Comparison of ENCODE assay signal across 14 cellular contexts in the genomic region with DNA sequence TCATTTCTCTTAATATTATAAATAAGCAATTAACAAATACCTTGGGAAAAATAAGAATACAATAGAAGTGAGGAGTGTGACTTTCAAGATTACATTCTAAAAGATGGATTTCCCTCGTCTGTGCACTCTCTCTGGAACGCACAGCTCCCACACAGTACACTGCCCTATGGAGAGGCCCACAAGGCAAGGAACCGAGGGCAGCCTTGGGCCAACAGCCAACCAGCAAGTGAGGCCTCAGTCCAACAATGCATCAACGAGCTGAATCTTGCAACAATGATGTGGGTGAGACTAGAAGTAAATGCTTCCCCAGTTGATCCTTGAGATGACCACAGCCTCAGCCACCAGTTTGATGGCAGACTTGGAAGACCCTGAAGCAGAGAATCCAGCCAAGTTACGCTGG. TPM values are rescaled to one million over a fixed set of nuclear protein-coding genes. Genes with fewer than 3 reads are reported as not detected.
DNase-seq lines count a peak whose midpoint lies in the region; ATAC-seq and TF ChIP-seq lines count a peak whose summit lies in the region.
"Had no signal": no experiment of that assay in that cellular context is flagged by ENCODE, and none has a peak within 500 bp of the region (broad histone marks: within the 10 kb centered on the region; RNA-seq: fewer than 3 reads in every experiment).

No MANE protein-coding gene starts in this region.

- POLR2A ChIA-PET in CD8-positive, alpha-beta T cell (lab: Charles Lee) = no interaction called here

- H3K9me3 ChIP-seq in CD8-positive, alpha-beta T cell (ENCODE audit: low read length) = no peaks in the 10 kb centered on the region
- no peaks in the 10 kb centered on the region for H3K9me3 ChIP-seq in adrenal gland (replicated peaks in 1 of 3)

- peaks cover 46% of the 10 kb centered on the region for H3K36me3 Mint-ChIP-seq in CD8-positive, alpha-beta T cell
- H3K36me3 Mint-ChIP-seq in osteocyte (ENCODE audit: unreplicated experiment) = peaks cover 20% of the 10 kb centered on the region
- peaks cover 38% of the 10 kb centered on the region for H3K36me3 Mint-ChIP-seq in activated CD4-positive, alpha-beta T cell treated with anti-CD3 and anti-CD28 coated beads, Interleukin-2, amount 10 ng/mL, durations not matched to agents 24 days and 14 days (ENCODE audit: low read depth)

- no peak for TF ChIP-seq POLR2A in adrenal gland (IDR thresholded peaks at IDR 0.05)

- CTCF ChIA-PET in CD8-positive, alpha-beta T cell (lab: Charles Lee) = interaction anchor here (0.8 to 3.1 kb wide), 9 partner anchors 11 to 89 kb away, joined by 3 to 13 read pairs (median 5); no protein-coding TSS in a partner anchor

- no peak for ATAC-seq in CD8-positive, alpha-beta T cell
- ATAC-seq in HG03521 (IDR thresholded peaks at IDR 0.05; ENCODE audit: unreplicated experiment) = no peak
- ATAC-seq in HG03039 (IDR thresholded peaks at IDR 0.05; ENCODE audit: unreplicated experiment) = no peak

- no peaks in the 10 kb centered on the region for H3K27me3 ChIP-seq in CD8-positive, alpha-beta T cell (ENCODE audit: insufficient read depth, low read length)
- H3K27me3 ChIP-seq in adrenal gland = no peaks in the 10 kb centered on the region
- H3K27me3 ChIP-seq: BLaER1 treated with 17β-estradiol and CSF1 and Interleukin-3, amounts not matched to agents 10 nM and 100 nM had no signal

- DNase-seq in ACHN = peak; percentile 2
- no peak for DNase-seq in CD8-positive, alpha-beta T cell
- DNase-seq in adrenal gland = peak in 6 of 7 donors; percentile 54 to 81 (median 71)
- no peak for DNase-seq in osteocyte (ENCODE audit: extremely low spot score, unreplicated experiment)
- DNase-seq in activated CD4-positive, alpha-beta T cell treated with anti-CD3 and anti-CD28 coated beads, Interleukin-2, amount 10 ng/mL, durations not matched to agents 24 days and 14 days = no peak
- DNase-seq: Caco-2, Karpas-422, MM.1S, NCI-H446, NCI-H748 treated with DMSO at 0.1 percent for 48 hours, PC-9 had no signal

- intact Hi-C loops in CD8-positive, alpha-beta T cell (cut with DNase I, micrococcal nuclease) = loop anchor here (5.0 kb wide), 2 partner anchors 53 to 83 kb away; a partner anchor contains a TSS
- intact Hi-C loops in adrenal gland (cut with DNase I) = loop anchor here in 1 of 2 donors (10.0 kb wide), 1 partner anchor 64 kb away; no protein-coding TSS in a partner anchor
- intact Hi-C loops in activated CD4-positive, alpha-beta T cell treated with anti-CD3 and anti-CD28 coated beads, Interleukin-2, amount 10 ng/mL, durations not matched to agents 24 days and 14 days (cut with micrococcal nuclease) = loop anchor here (5.0 kb wide), 1 partner anchor 37 kb away; a partner anchor contains a TSS

- H3K27ac ChIP-seq in CD8-positive, alpha-beta T cell (ENCODE audit: low read depth, low read length) = no peak overlapping the region
- H3K27ac ChIP-seq in adrenal gland = peak overlapping the region in 2 of 5 donors; percentile 92 to 94
- H3K27ac ChIP-seq: PC-9 had no signal

- no peak overlapping the region for H3K4me3 Mint-ChIP-seq in CD8-positive, alpha-beta T cell
- no peak overlapping the region for H3K4me3 Mint-ChIP-seq in osteocyte (ENCODE audit: unreplicated experiment)
- H3K4me3 Mint-ChIP-seq in activated CD4-positive, alpha-beta T cell treated with anti-CD3 and anti-CD28 coated beads, Interleukin-2, amount 10 ng/mL, durations not matched to agents 24 days and 14 days = no peak overlapping the region

- peak overlapping the region; percentile 80 for H3K27ac Mint-ChIP-seq in CD8-positive, alpha-beta T cell
- peak overlapping the region; percentile 27 for H3K27ac Mint-ChIP-seq in osteocyte (ENCODE audit: unreplicated experiment)
- H3K27ac Mint-ChIP-seq in activated CD4-positive, alpha-beta T cell treated with anti-CD3 and anti-CD28 coated beads, Interleukin-2, amount 10 ng/mL, durations not matched to agents 24 days and 14 days = no peak overlapping the region

- 43 to 53% (median 44%) methylated on average over 5 of the region's 5 CpGs for WGBS in adrenal gland, 4 donors

- in situ Hi-C loops in ACHN (cut with HindIII; ENCODE audit: low pct_ligation_motif_present, low pct_unique_long_range_greater_than_20kb, low sequenced_read_pairs) = no loop called here

- peaks cover 40% of the 10 kb centered on the region for H3K4me1 ChIP-seq in CD8-positive, alpha-beta T cell (ENCODE audit: insufficient read depth, low read length)
- H3K4me1 ChIP-seq in adrenal gland (replicated peaks in 1 of 2) = peaks cover 23 to 33% of the 10 kb centered on the region in 2 donors
- H3K4me1 ChIP-seq: Caco-2 had no signal

- H3K36me3 ChIP-seq in CD8-positive, alpha-beta T cell (ENCODE audit: insufficient read depth, low read length) = peaks cover 4% of the 10 kb centered on the region
- H3K36me3 ChIP-seq in adrenal gland (replicated peaks in 1 of 2) = peaks cover 0 to 19% of the 10 kb centered on the region in 2 donors

- no peak for TF ChIP-seq CTCF in CD8-positive, alpha-beta T cell (IDR thresholded peaks at IDR 0.05)
- TF ChIP-seq CTCF in adrenal gland (IDR thresholded peaks at IDR 0.05) = no peak
- TF ChIP-seq CTCF in osteocyte (IDR thresholded peaks at IDR 0.05) = no peak

- H3K4me1 Mint-ChIP-seq in CD8-positive, alpha-beta T cell (ENCODE audit: low read depth) = peaks cover 52% of the 10 kb centered on the region
- peaks cover 7% of the 10 kb centered on the region for H3K4me1 Mint-ChIP-seq in osteocyte (ENCODE audit: unreplicated experiment)
- peaks cover 35% of the 10 kb centered on the region for H3K4me1 Mint-ChIP-seq in activated CD4-positive, alpha-beta T cell treated with anti-CD3 and anti-CD28 coated beads, Interleukin-2, amount 10 ng/mL, durations not matched to agents 24 days and 14 days

- no peak overlapping the region for H3K4me3 ChIP-seq in CD8-positive, alpha-beta T cell (ENCODE audit: low read depth, low read length)
- H3K4me3 ChIP-seq in adrenal gland = no peak overlapping the region
- H3K4me3 ChIP-seq: BLaER1 treated with 17β-estradiol and CSF1 and Interleukin-3, amounts not matched to agents 10 nM and 100 nM; PC-9 had no signal

- no peaks in the 10 kb centered on the region for H3K27me3 Mint-ChIP-seq in CD8-positive, alpha-beta T cell (ENCODE audit: low read depth)
- H3K27me3 Mint-ChIP-seq in osteocyte (ENCODE audit: unreplicated experiment) = no peaks in the 10 kb centered on the region
- H3K27me3 Mint-ChIP-seq in activated CD4-positive, alpha-beta T cell treated with anti-CD3 and anti-CD28 coated beads, Interleukin-2, amount 10 ng/mL, durations not matched to agents 24 days and 14 days = no peaks in the 10 kb centered on the region

- H3K9me3 Mint-ChIP-seq in CD8-positive, alpha-beta T cell = peaks cover 3% of the 10 kb centered on the region
- no peaks in the 10 kb centered on the region for H3K9me3 Mint-ChIP-seq in osteocyte (ENCODE audit: unreplicated experiment)
- H3K9me3 Mint-ChIP-seq in activated CD4-positive, alpha-beta T cell treated with anti-CD3 and anti-CD28 coated beads, Interleukin-2, amount 10 ng/mL, durations not matched to agents 24 days and 14 days = no peaks in the 10 kb centered on the region

RNA-seq across cellular contexts. Expression of a gene that starts 34.5 kb away (rescaled TPM):
- total RNA-seq in CD8-positive, alpha-beta T cell = under 1 TPM in 1 of 2 experiments, not detected in 1; 0.73 TPM
- under 1 TPM in 3 of 8 donors, not detected in 5; 0.53 to 0.75 (median 0.74) TPM for total RNA-seq in adrenal gland
- polyA plus RNA-seq in adrenal gland = under 1 TPM in 1 of 3 donors, not detected in 2; 0.27 TPM
- total RNA-seq in osteocyte = not detected in 2 replicates
- total RNA-seq in activated CD4-positive, alpha-beta T cell treated with anti-CD3 and anti-CD28 coated beads, Interleukin-2, amount 10 ng/mL, durations not matched to agents 24 days and 14 days = not detected in 2 replicates
- total RNA-seq: Caco-2, PC-9 had no signal

RNA-seq across cellular contexts. Expression of a gene that starts 40.6 kb away (rescaled TPM):
- total RNA-seq in CD8-positive, alpha-beta T cell = 10 to 100 TPM; 34.7 to 35.7 TPM
- 10 to 100 TPM; 19.1 to 33.8 (median 27.2) TPM for total RNA-seq in adrenal gland
- 10 to 100 TPM in 2 of 3 donors, 1 to 10 TPM in 1; 7.2 to 45.0 (median 12.3) TPM for polyA plus RNA-seq in adrenal gland
- total RNA-seq in osteocyte = 13.5 and 14.0 TPM in 2 replicates
- 24.8 and 26.0 TPM in 2 replicates for total RNA-seq in activated CD4-positive, alpha-beta T cell treated with anti-CD3 and anti-CD28 coated beads, Interleukin-2, amount 10 ng/mL, durations not matched to agents 24 days and 14 days

RNA-seq across cellular contexts. Expression of a gene that starts 40.6 kb away (rescaled TPM):
- total RNA-seq in CD8-positive, alpha-beta T cell = 10 to 100 TPM; 13.2 to 14.7 TPM
- total RNA-seq in adrenal gland = 10 to 100 TPM in 1 of 8 donors, 1 to 10 TPM in 7; 3.1 to 10.2 (median 8.1) TPM
- 1 to 10 TPM; 4.8 to 9.2 (median 5.0) TPM for polyA plus RNA-seq in adrenal gland
- total RNA-seq in osteocyte = 5.9 and 7.3 TPM in 2 replicates
- 6.7 and 7.2 TPM in 2 replicates for total RNA-seq in activated CD4-positive, alpha-beta T cell treated with anti-CD3 and anti-CD28 coated beads, Interleukin-2, amount 10 ng/mL, durations not matched to agents 24 days and 14 days

RNA-seq across cellular contexts. Expression of a gene that starts 47.6 kb away (rescaled TPM):
- 1 to 10 TPM; 1.2 to 1.8 TPM for total RNA-seq in CD8-positive, alpha-beta T cell
- 1 to 10 TPM in 3 of 8 donors, under 1 TPM in 2, not detected in 3; 0.47 to 1.8 (median 1.1) TPM for total RNA-seq in adrenal gland
- polyA plus RNA-seq in adrenal gland = 10 to 100 TPM in 1 of 3 donors, 1 to 10 TPM in 1, not detected in 1; 1.5 to 20.5 TPM
- not detected in 2 replicates for total RNA-seq in osteocyte
- 0.73 TPM in 1 of 2 replicates, not detected in the other for total RNA-seq in activated CD4-positive, alpha-beta T cell treated with anti-CD3 and anti-CD28 coated beads, Interleukin-2, amount 10 ng/mL, durations not matched to agents 24 days and 14 days
- total RNA-seq: PC-9 had no signal

RNA-seq across cellular contexts. Expression of a gene that starts 54.3 kb away (rescaled TPM):
- total RNA-seq in CD8-positive, alpha-beta T cell = 10 to 100 TPM; 37.4 to 41.9 TPM
- total RNA-seq in adrenal gland = 10 to 100 TPM in 5 of 8 donors, 1 to 10 TPM in 3; 5.8 to 29.9 (median 11.5) TPM
- 10 to 100 TPM in 1 of 3 donors, 1 to 10 TPM in 2; 3.6 to 12.9 (median 6.5) TPM for polyA plus RNA-seq in adrenal gland
- 6.6 and 6.9 TPM in 2 replicates for total RNA-seq in osteocyte
- total RNA-seq in activated CD4-positive, alpha-beta T cell treated with anti-CD3 and anti-CD28 coated beads, Interleukin-2, amount 10 ng/mL, durations not matched to agents 24 days and 14 days = 0.54 and 0.69 TPM in 2 replicates

Comparison
In these comparisons a context has a peak if more than half of its experiments do, and no peak if none do; other contexts are left out.
1. DNase-seq: peak in ACHN (single experiment) and adrenal gland (6 of 7); none in CD8-positive, alpha-beta T cell (0 of 7), osteocyte (single experiment) and activated CD4-positive, alpha-beta T cell treated with anti-CD3 and anti-CD28 coated beads, Interleukin-2, amount 10 ng/mL, durations not matched to agents 24 days and 14 days (single experiment).